Comparison of ENCODE assay signal across 14 cellular contexts in the genomic region with DNA sequence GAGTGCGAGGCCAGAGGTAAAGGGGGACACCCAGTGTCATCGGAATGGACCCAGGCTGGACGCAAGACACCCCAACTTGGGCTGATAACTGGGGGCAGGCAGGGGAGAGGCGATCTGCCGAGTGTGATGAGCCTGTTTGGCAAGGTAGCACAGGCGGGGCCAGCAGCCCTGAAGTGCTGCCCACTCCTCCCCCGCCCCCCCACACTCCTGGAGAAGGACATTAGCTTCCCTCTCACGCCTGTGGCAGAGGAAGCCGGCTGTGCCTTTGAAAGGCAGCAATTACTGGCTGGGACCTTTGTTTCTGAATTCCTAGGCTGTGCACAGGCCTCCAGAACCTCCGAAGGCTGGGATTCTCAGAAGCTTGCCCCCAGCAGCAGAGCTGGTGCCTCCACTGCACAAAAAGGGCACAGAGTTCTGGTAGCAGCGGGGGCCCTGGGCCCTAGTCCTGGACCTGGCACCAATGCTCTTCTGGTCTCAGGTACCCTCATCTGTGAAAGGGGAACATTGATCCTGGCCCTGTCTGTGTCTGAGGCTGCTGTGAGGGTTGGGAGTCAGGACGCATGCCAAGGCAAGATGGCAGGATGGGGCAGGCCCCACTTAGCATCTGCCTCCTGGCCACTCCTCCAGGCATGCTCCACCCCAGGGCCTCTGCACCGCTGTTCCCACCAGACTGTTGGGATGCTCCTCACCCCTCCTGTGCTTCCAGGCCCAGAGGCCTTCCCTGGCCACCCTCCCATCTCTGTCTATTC. TPM values are rescaled to one million over a fixed set of nuclear protein-coding genes. Genes with fewer than 3 reads are reported as not detected.
DNase-seq lines count a peak whose midpoint lies in the region; ATAC-seq and TF ChIP-seq lines count a peak whose summit lies in the region.
"Had no signal": no experiment of that assay in that cellular context is flagged by ENCODE, and none has a peak within 500 bp of the region (broad histone marks: within the 10 kb centered on the region; RNA-seq: fewer than 3 reads in every experiment).

No MANE protein-coding gene starts in this region.

- BruUV-seq in Calu3 (replicated peaks; lab: Mats Ljungman, UMichigan) = no TSS peak

- no peak overlapping the region for H3K4me3 ChIP-seq in neutrophil (ENCODE audit: low read depth in 1 of 2, low read length in 1 of 2)
- H3K4me3 ChIP-seq: esophagus squamous epithelium had no signal

- H3K36me3 ChIP-seq in neutrophil = no peaks in the 10 kb centered on the region
- H3K36me3 ChIP-seq: esophagus squamous epithelium had no signal

- CTCF ChIA-PET in Calu3 (lab: Charles Lee) = interaction anchor here (1.0 kb wide), 1 partner anchor 14 kb away, joined by 3 read pairs; no protein-coding TSS in a partner anchor

- peaks cover 61% of the 10 kb centered on the region for H3K4me1 Mint-ChIP-seq in glutamatergic neuron (ENCODE audit: low read depth, unreplicated experiment)
- H3K4me1 Mint-ChIP-seq in Calu3 (ENCODE audit: low read depth, unreplicated experiment) = peaks cover 12% of the 10 kb centered on the region

- H3K4me3 Mint-ChIP-seq in glutamatergic neuron (ENCODE audit: unreplicated experiment) (no peak overlapping the region), Calu3 (ENCODE audit: low read depth, unreplicated experiment) (no peak overlapping the region)
- H3K4me3 Mint-ChIP-seq: activated CD8-positive, alpha-beta memory T cell treated with anti-CD3 and anti-CD28 coated beads, Interleukin-2, amount 10 ng/mL, durations not matched to agents 7 days and 5 days had no signal

- H3K36me3 Mint-ChIP-seq in glutamatergic neuron (ENCODE audit: unreplicated experiment) = no peaks in the 10 kb centered on the region
- H3K36me3 Mint-ChIP-seq in Calu3 (ENCODE audit: insufficient read depth, unreplicated experiment) = no peaks in the 10 kb centered on the region
- H3K36me3 Mint-ChIP-seq: activated CD8-positive, alpha-beta memory T cell treated with anti-CD3 and anti-CD28 coated beads, Interleukin-2, amount 10 ng/mL, durations not matched to agents 7 days and 5 days had no signal

- H3K27me3 Mint-ChIP-seq in glutamatergic neuron (ENCODE audit: unreplicated experiment) (peaks cover 14% of the 10 kb centered on the region), Calu3 (ENCODE audit: unreplicated experiment) (peaks cover 55% of the 10 kb centered on the region)
- H3K27me3 Mint-ChIP-seq: activated CD8-positive, alpha-beta memory T cell treated with anti-CD3 and anti-CD28 coated beads, Interleukin-2, amount 10 ng/mL, durations not matched to agents 7 days and 5 days had no signal

- no peak for TF ChIP-seq CTCF in glutamatergic neuron (IDR thresholded peaks at IDR 0.05; ENCODE audit: partially characterized antibody, unreplicated experiment)
- no peak for TF ChIP-seq CTCF in neutrophil (IDR thresholded peaks at IDR 0.05)
- no peak for TF ChIP-seq CTCF in Calu3 (IDR thresholded peaks at IDR 0.05; ENCODE audit: unreplicated experiment)

- DNase-seq in DMS 273 (lab: John Stamatoyannopoulos, UW; ENCODE audit: unreplicated experiment) = peak; percentile 70
- peak; percentile 74 for DNase-seq in NCI-H2171 treated with DMSO at 0.1 percent for 48 hours (lab: John Stamatoyannopoulos, UW)
- DNase-seq in glutamatergic neuron = no peak
- no peak for DNase-seq in stimulated activated CD4-positive, alpha-beta T cell treated with anti-CD3 and anti-CD28 coated beads, Interleukin-2, amount 100 ng/mL, for 48 hours
- no peak for DNase-seq in Calu3
- DNase-seq: activated CD8-positive, alpha-beta memory T cell treated with anti-CD3 and anti-CD28 coated beads, Interleukin-2, amount 10 ng/mL, durations not matched to agents 7 days and 5 days; esophagus squamous epithelium; NCI-H1930; NK-92 treated with Interleukin-12 subunit alpha and Interleukin-12 subunit beta, amount 100 ng/mL, for 24 hours; SHP77; T-helper 2 cell had no signal

- intact Hi-C loops in Calu3 (cut with micrococcal nuclease; ENCODE audit: unreplicated experiment) = no loop called here

- H3K27ac ChIP-seq in neutrophil = peak overlapping the region; percentile 79
- H3K27ac ChIP-seq: esophagus squamous epithelium had no signal

- peaks cover 20 to 26% of the 10 kb centered on the region in 2 experiments for H3K4me1 ChIP-seq in neutrophil (ENCODE audit: control insufficient read depth in 1 of 2, insufficient read depth in 1 of 2, low read depth in 1 of 2, low read length in 1 of 2)

- H3K27ac Mint-ChIP-seq in glutamatergic neuron (ENCODE audit: unreplicated experiment) (peak overlapping the region; percentile 91), Calu3 (ENCODE audit: unreplicated experiment) (no peak overlapping the region)
- H3K27ac Mint-ChIP-seq: activated CD8-positive, alpha-beta memory T cell treated with anti-CD3 and anti-CD28 coated beads, Interleukin-2, amount 10 ng/mL, durations not matched to agents 7 days and 5 days had no signal

- peaks cover 20% of the 10 kb centered on the region for H3K27me3 ChIP-seq in neutrophil

- ATAC-seq in HG03469 (IDR thresholded peaks at IDR 0.05; ENCODE audit: unreplicated experiment) = no peak
- no peak for ATAC-seq in HG03354 (IDR thresholded peaks at IDR 0.05; ENCODE audit: poor library complexity, severe bottlenecking, unreplicated experiment)
- ATAC-seq: activated CD8-positive, alpha-beta memory T cell treated with anti-CD3 and anti-CD28 coated beads, Interleukin-2, amount 10 ng/mL, durations not matched to agents 7 days and 5 days had no signal

- H3K9me3 ChIP-seq in neutrophil = no peaks in the 10 kb centered on the region
- H3K9me3 ChIP-seq: esophagus squamous epithelium had no signal

- H3K9me3 Mint-ChIP-seq in glutamatergic neuron (ENCODE audit: unreplicated experiment) (peaks cover 14% of the 10 kb centered on the region), Calu3 (ENCODE audit: low read depth, unreplicated experiment) (no peaks in the 10 kb centered on the region)

RNA-seq across cellular contexts. Expression of gene IQSEC1, which starts 28.6 kb away (rescaled TPM):
- 211 TPM for total RNA-seq in glutamatergic neuron (ENCODE audit: unreplicated experiment)
- 13.3 and 13.6 TPM in 2 replicates for total RNA-seq in Calu3 (2022)

Comparison
In these comparisons a context has a peak if more than half of its experiments do, and no peak if none do; other contexts are left out.
1. DNase-seq: peak in DMS 273 (single experiment) and NCI-H2171 treated with DMSO at 0.1 percent for 48 hours (single experiment); none in glutamatergic neuron (single experiment), stimulated activated CD4-positive, alpha-beta T cell treated with anti-CD3 and anti-CD28 coated beads, Interleukin-2, amount 100 ng/mL, for 48 hours (0 of 2) and Calu3 (single experiment).
2. RNA of gene IQSEC1, which starts 28.6 kb away (total RNA-seq): 211 TPM in glutamatergic neuron (single experiment); 13.3 to 13.6 TPM in Calu3; every median in the first group is over 10 times any median in the second.